ENCODE assay signal across 13 cellular contexts in genomic region chr18:36633961-36634412, GRCh38.
A peak's percentile ranks its signal among the peaks of the same experiment; 100 is the strongest.
DNase-seq lines count a peak whose midpoint lies in the region; ATAC-seq and TF ChIP-seq lines count a peak whose summit lies in the region.
"Had no signal": no experiment of that assay in that cellular context is flagged by ENCODE, and none has a peak within 500 bp of the region (broad histone marks: within the 10 kb centered on the region; RNA-seq: fewer than 3 reads in every experiment).

No MANE protein-coding gene starts in this region.

- TF ChIP-seq POLR2A in testis (IDR thresholded peaks at IDR 0.05): no peak

- DNase-seq in GM10248 (ENCODE audit: extremely low spot score) (peak; percentile 21), T1000 (lab: John Stamatoyannopoulos, UW) (peak; percentile 42), Karpas-422 (no peak), NCI-H524 treated with DMSO at 0.1 percent for 48 hours (lab: John Stamatoyannopoulos, UW) (no peak), NCI-H446 treated with DMSO at 0.1 percent for 48 hours (lab: John Stamatoyannopoulos, UW) (no peak), testis (no peak)
- DNase-seq: CD4-positive, alpha-beta T cell; KG1; naive thymus-derived CD8-positive, alpha-beta T cell; spleen; T-helper 2 cell had no signal

- intact Hi-C loops in testis (cut with DNase I; ENCODE audit: low total_unique reads): no loop called here

- 76 to 89% methylated on average over 4 of the region's 4 CpGs for WGBS in testis, 2 donors

- TF ChIP-seq CTCF in GM10248 (IDR thresholded peaks at IDR 0.05; ENCODE audit: control extremely low read depth, extremely low read depth, low read depth, missing control alignments) (no peak), testis (IDR thresholded peaks at IDR 0.05) (no peak)

- peak; percentile 28 for ATAC-seq in GM21447 (IDR thresholded peaks at IDR 0.05; ENCODE audit: unreplicated experiment)
- ATAC-seq in HG03460 (IDR thresholded peaks at IDR 0.05; ENCODE audit: unreplicated experiment): peak; percentile 35
- ATAC-seq: naive thymus-derived CD8-positive, alpha-beta T cell had no signal

- H2AFZ ChIP-seq in Karpas-422 (ENCODE audit: low read length): no peak overlapping the region

- no peaks in the 10 kb centered on the region for H3K9me3 ChIP-seq in Karpas-422 (ENCODE audit: low read length)
- H3K9me3 ChIP-seq in testis: no peaks in the 10 kb centered on the region
- H3K9me3 ChIP-seq: spleen had no signal

- H3K4me1 ChIP-seq in Karpas-422 (ENCODE audit: low read length) (peaks cover 10% of the 10 kb centered on the region), testis (no peaks in the 10 kb centered on the region)
- H3K4me1 ChIP-seq: spleen had no signal

- CTCF ChIA-PET in GM10248 (lab: Yijun Ruan, JAX): interaction anchor here (1.6 kb wide), 1 partner anchor 23 kb away, joined by 4 read pairs; no protein-coding TSS in a partner anchor

- H3K79me2 ChIP-seq in Karpas-422 (ENCODE audit: low read length): no peaks in the 10 kb centered on the region

- H3K27me3 ChIP-seq in Karpas-422 (ENCODE audit: low read length) (no peaks in the 10 kb centered on the region), testis (no peaks in the 10 kb centered on the region)

- H4K20me1 ChIP-seq in Karpas-422 (ENCODE audit: insufficient read depth, low read depth, low read length): no peaks in the 10 kb centered on the region

- H3K9me2 ChIP-seq in Karpas-422 (replicated peaks; ENCODE audit: insufficient read depth, low read length): no peaks in the 10 kb centered on the region

- no peaks in the 10 kb centered on the region for H3K36me3 ChIP-seq in Karpas-422 (ENCODE audit: insufficient read depth, low read length)
- no peaks in the 10 kb centered on the region for H3K36me3 ChIP-seq in testis (ENCODE audit: low read depth, missing control alignments)
- H3K36me3 ChIP-seq: spleen had no signal

- H3K9ac ChIP-seq in Karpas-422 (ENCODE audit: low read length): no peak overlapping the region

- H3K4me3 ChIP-seq in Karpas-422 (ENCODE audit: low read length): no peak overlapping the region
- H3K4me3 ChIP-seq in testis: no peak overlapping the region
- H3K4me3 ChIP-seq: spleen had no signal

- POLR2A ChIA-PET in GM10248 (lab: Yijun Ruan, JAX): no interaction called here

- H3K27ac ChIP-seq in Karpas-422 (ENCODE audit: low read length): no peak overlapping the region
- H3K27ac ChIP-seq in testis: no peak overlapping the region
- H3K27ac ChIP-seq: spleen had no signal

- H3K4me2 ChIP-seq in Karpas-422 (ENCODE audit: low read depth, low read length, poor library complexity, severe bottlenecking): no peak overlapping the region

Comparison
In these comparisons a context has a peak if more than half of its experiments do, and no peak if none do; other contexts are left out.
1. DNase-seq: peak in GM10248 (single experiment) and T1000 (single experiment); none in Karpas-422 (single experiment), NCI-H524 treated with DMSO at 0.1 percent for 48 hours (single experiment), NCI-H446 treated with DMSO at 0.1 percent for 48 hours (single experiment) and testis (single experiment).